In genomic region chrX:153708415-153708814, GRCh38 we compare ENCODE assay signal across 2 cellular contexts.
TF ChIP-seq lines count a peak whose summit lies in the region.

No MANE protein-coding gene starts in this region.

TF ChIP-seq in IMR-90, 13 proteins besides CTCF, POLR2A, EP300 and RAD21 (continued from another document):
- TF ChIP-seq USF2 (IDR thresholded peaks at IDR 0.05; ENCODE audit: low read depth, low read length) (peak; percentile 69), ELK1 (IDR thresholded peaks at IDR 0.05; ENCODE audit: borderline replicate concordance, low read depth, low read length) (no peak), MAZ (IDR thresholded peaks at IDR 0.05; ENCODE audit: borderline replicate concordance, low read depth, low read length) (peak; percentile 69; the same call in 1 of the 2 replicates), CHD1 (IDR thresholded peaks at IDR 0.05; ENCODE audit: low read depth, low read length) (no peak), RCOR1 (IDR thresholded peaks at IDR 0.05; ENCODE audit: insufficient replicate concordance, low read length) (no peak), CEBPB (IDR thresholded peaks at IDR 0.05; ENCODE audit: low read depth, low read length) (no peak)

TF ChIP-seq in liver, 16 proteins besides CTCF, POLR2A, EP300 and RAD21 (continued from another document):
- no peak for TF ChIP-seq REST (IDR thresholded peaks at IDR 0.05)
- TF ChIP-seq EGR1 (IDR thresholded peaks at IDR 0.05; ENCODE audit: low read depth in 2 of 2), result no peak
- TF ChIP-seq MAX (IDR thresholded peaks at IDR 0.05), result no peak
- TF ChIP-seq GABPA (IDR thresholded peaks at IDR 0.05 in 1 of 2, conservative IDR thresholded peaks at IDR 0.05 in 1 of 2), result no peak
- TF ChIP-seq FOXA1 (IDR thresholded peaks at IDR 0.05), result no peak
- TF ChIP-seq YY1 (IDR thresholded peaks at IDR 0.05), result no peak
- no peak for TF ChIP-seq HNF4G (IDR thresholded peaks at IDR 0.05)
- TF ChIP-seq ZBTB33 (IDR thresholded peaks at IDR 0.05), result no peak
